8 cellular contexts compared by ENCODE assay signal in the genomic region with DNA sequence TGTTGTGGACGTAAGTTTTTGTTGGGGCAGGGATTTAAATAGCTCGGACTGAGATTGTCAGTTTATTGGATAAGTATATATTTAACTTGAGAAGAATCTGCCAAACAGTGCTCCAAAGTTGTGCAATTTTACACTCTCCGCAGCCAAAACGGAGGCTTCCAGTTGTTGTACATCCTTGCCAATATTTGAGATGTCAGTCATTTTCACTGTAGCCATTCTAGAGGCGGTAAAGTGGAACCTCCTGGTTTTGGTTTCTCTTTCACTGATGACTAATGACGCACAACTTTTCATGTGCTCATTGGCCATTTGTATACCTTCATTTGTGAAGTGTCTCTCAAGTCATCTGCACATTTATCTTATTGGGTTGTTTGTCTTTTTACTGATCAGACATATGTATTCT. TPM values are rescaled to one million over a fixed set of nuclear protein-coding genes. Genes with fewer than 3 reads are reported as not detected.
A peak's percentile ranks its signal among the peaks of the same experiment; 100 is the strongest.
DNase-seq lines count a peak whose midpoint lies in the region; ATAC-seq and TF ChIP-seq lines count a peak whose summit lies in the region.
"Not testable (repeated sequence)": the region's sequence is repeated elsewhere in the genome, so short reads cannot be mapped to it uniquely, and the experiment has no call there.

No MANE protein-coding gene starts in this region.

- not testable (repeated sequence) for H3K4me1 ChIP-seq in left lung
- H3K4me1 ChIP-seq in subcutaneous abdominal adipose tissue (ENCODE audit: control insufficient read depth in 5 of 5, insufficient read depth in 5 of 5, low read length in 5 of 5) = peaks cover 0 to 11% (median 4%) of the 10 kb centered on the region in 5 donors

- H3K9me3 Mint-ChIP-seq in activated CD4-positive, alpha-beta T cell treated with anti-CD3 and anti-CD28 coated beads, Interleukin-2, amount 10 ng/mL, durations not matched to agents 7 days and 5 days = not testable (repeated sequence)

- not testable (repeated sequence) for H3K36me3 Mint-ChIP-seq in activated CD4-positive, alpha-beta T cell treated with anti-CD3 and anti-CD28 coated beads, Interleukin-2, amount 10 ng/mL, durations not matched to agents 7 days and 5 days (ENCODE audit: low read depth)

- DNase-seq in GM04504 (ENCODE audit: low read depth) = peak; percentile 49
- DNase-seq in NCI-H226 = peak; percentile 91
- peak; percentile 43 for DNase-seq in activated CD4-positive, alpha-beta T cell treated with anti-CD3 and anti-CD28 coated beads, Interleukin-2, amount 10 ng/mL, durations not matched to agents 7 days and 5 days
- peak; percentile 6 for DNase-seq in effector CD4-positive, alpha-beta T cell
- not testable (repeated sequence) for DNase-seq in left lung

- peak overlapping the region in 1 of 2 donors; percentile 7 for H3K27ac ChIP-seq in left lung
- H3K27ac ChIP-seq in subcutaneous abdominal adipose tissue (ENCODE audit: low read depth, low read length) = not testable (repeated sequence)

- H3K4me1 Mint-ChIP-seq in activated CD4-positive, alpha-beta T cell treated with anti-CD3 and anti-CD28 coated beads, Interleukin-2, amount 10 ng/mL, durations not matched to agents 7 days and 5 days = peaks cover 17% of the 10 kb centered on the region

- H3K4me3 Mint-ChIP-seq in activated CD4-positive, alpha-beta T cell treated with anti-CD3 and anti-CD28 coated beads, Interleukin-2, amount 10 ng/mL, durations not matched to agents 7 days and 5 days = peak overlapping the region; percentile 27

- ATAC-seq in GM21381 (IDR thresholded peaks at IDR 0.05; ENCODE audit: unreplicated experiment) (peak; percentile 57), HG03108 (IDR thresholded peaks at IDR 0.05; ENCODE audit: unreplicated experiment) (peak; percentile 57), left lung (peak; percentile 42)

- H3K9me3 ChIP-seq in left lung; subcutaneous abdominal adipose tissue (ENCODE audit: control insufficient read depth in 5 of 5, low read length in 5 of 5): not testable (repeated sequence)

- CTCF ChIA-PET in activated CD4-positive, alpha-beta T cell treated with anti-CD3 and anti-CD28 coated beads, Interleukin-2, amount 10 ng/mL, durations not matched to agents 7 days and 5 days (lab: Charles Lee) = not testable (repeated sequence)

- POLR2A ChIA-PET in activated CD4-positive, alpha-beta T cell treated with anti-CD3 and anti-CD28 coated beads, Interleukin-2, amount 10 ng/mL, durations not matched to agents 7 days and 5 days (lab: Charles Lee) = not testable (repeated sequence)

- H3K36me3 ChIP-seq in left lung; subcutaneous abdominal adipose tissue (ENCODE audit: control insufficient read depth in 5 of 5, insufficient read depth in 5 of 5, low read length in 5 of 5): not testable (repeated sequence)

- not testable (repeated sequence) for H3K27me3 Mint-ChIP-seq in activated CD4-positive, alpha-beta T cell treated with anti-CD3 and anti-CD28 coated beads, Interleukin-2, amount 10 ng/mL, durations not matched to agents 7 days and 5 days

- intact Hi-C loops in left lung (cut with DNase I) = not testable (repeated sequence)

- TF ChIP-seq CTCF in left lung (IDR thresholded peaks at IDR 0.05) = not testable (repeated sequence)

- peak overlapping the region; percentile 57 for H3K27ac Mint-ChIP-seq in activated CD4-positive, alpha-beta T cell treated with anti-CD3 and anti-CD28 coated beads, Interleukin-2, amount 10 ng/mL, durations not matched to agents 7 days and 5 days

- not testable (repeated sequence) for H3K27me3 ChIP-seq in left lung; subcutaneous abdominal adipose tissue (ENCODE audit: control insufficient read depth in 5 of 5, insufficient read depth in 4 of 5, low read length in 5 of 5)

- H3K4me3 ChIP-seq in left lung (peak overlapping the region in 1 of 2 donors; percentile 22), subcutaneous abdominal adipose tissue (ENCODE audit: low read depth in 1 of 5, low read length in 5 of 5) (peak overlapping the region in 4 of 5 donors; percentile 22 to 44 (median 32))

- H3K9ac ChIP-seq in subcutaneous abdominal adipose tissue (ENCODE audit: low read length in 5 of 5) = not testable (repeated sequence)

RNA-seq across cellular contexts. Expression of a gene that starts 24.3 kb away (rescaled TPM):
- under 1 TPM; 0.75 to 0.89 TPM for total RNA-seq in activated CD4-positive, alpha-beta T cell treated with anti-CD3 and anti-CD28 coated beads, Interleukin-2, amount 10 ng/mL, durations not matched to agents 7 days and 5 days
- total RNA-seq in left lung = 1 to 10 TPM in 1 of 2 donors, under 1 TPM in 1; 0.20 to 1.5 TPM
